Comparison of ENCODE assay signal across 11 cellular contexts in genomic region chr6:11111769-11112437, GRCh38. TPM values are rescaled to one million over a fixed set of nuclear protein-coding genes. Genes with fewer than 3 reads are reported as not detected.
A peak's percentile ranks its signal among the peaks of the same experiment; 100 is the strongest.
DNase-seq lines count a peak whose midpoint lies in the region; ATAC-seq, FAIRE-seq and TF ChIP-seq lines count a peak whose summit lies in the region.
"Had no signal": no experiment of that assay in that cellular context is flagged by ENCODE, and none has a peak within 500 bp of the region (broad histone marks: within the 10 kb centered on the region; RNA-seq: fewer than 3 reads in every experiment).

No MANE protein-coding gene starts in this region.

- H3K36me3 Mint-ChIP-seq in activated naive CD8-positive, alpha-beta T cell treated with anti-CD3 and anti-CD28 coated beads, Interleukin-2, amount 50 U/mL, for 24 hours (ENCODE audit: low read depth) = peaks cover 4% of the 10 kb centered on the region

- H3K18ac ChIP-seq in mesendoderm (ENCODE audit: low read length) = no peak overlapping the region

- no peak overlapping the region for H3K4me2 ChIP-seq in mesendoderm (ENCODE audit: low read length)

- H2BK15ac ChIP-seq in mesendoderm (replicated peaks; ENCODE audit: low read depth) = no peak overlapping the region

- H2AK5ac ChIP-seq in mesendoderm (ENCODE audit: low read length) = no peak overlapping the region

- H3K9ac ChIP-seq in mesendoderm (ENCODE audit: low read length) = no peak overlapping the region

- no peak overlapping the region for H2BK5ac ChIP-seq in mesendoderm (ENCODE audit: low read length)

- H3K36me3 ChIP-seq in mesendoderm (ENCODE audit: control insufficient read depth, insufficient read depth, low read length) = no peaks in the 10 kb centered on the region

- in situ Hi-C loops in Caki2 (cut with HindIII; ENCODE audit: low pct_unique_long_range_greater_than_20kb, low sequenced_read_pairs) = no loop called here

- H3K4ac ChIP-seq in mesendoderm (ENCODE audit: low read depth, low read length) = no peak overlapping the region

- H4K8ac ChIP-seq in mesendoderm (ENCODE audit: low read depth, low read length) = no peak overlapping the region

- no peak overlapping the region for H2BK120ac ChIP-seq in mesendoderm (ENCODE audit: low read depth, low read length)

- no peak overlapping the region for H4K5ac ChIP-seq in mesendoderm (ENCODE audit: low read length)

- H3K4me1 ChIP-seq in mesendoderm (ENCODE audit: control insufficient read depth, low read depth, low read length) = peaks cover 4% of the 10 kb centered on the region

- no peak for TF ChIP-seq CTCF in dorsolateral prefrontal cortex (IDR thresholded peaks at IDR 0.05 in 54 of 56, conservative IDR thresholded peaks at IDR 0.05 in 2 of 56; ENCODE audit: low read depth in 1 of 56, partially characterized antibody in 56 of 56)

- H3K79me2 ChIP-seq in mesendoderm (ENCODE audit: control insufficient read depth, insufficient read depth, low read length) = peaks cover 48% of the 10 kb centered on the region

- H3K27ac ChIP-seq in mesendoderm (ENCODE audit: low read depth, low read length) (no peak overlapping the region), dorsolateral prefrontal cortex (no peak overlapping the region)

- no peak overlapping the region for H3K27ac Mint-ChIP-seq in activated naive CD8-positive, alpha-beta T cell treated with anti-CD3 and anti-CD28 coated beads, Interleukin-2, amount 50 U/mL, for 24 hours
- H3K27ac Mint-ChIP-seq: brain had no signal

- H3K9me3 Mint-ChIP-seq in activated naive CD8-positive, alpha-beta T cell treated with anti-CD3 and anti-CD28 coated beads, Interleukin-2, amount 50 U/mL, for 24 hours = no peaks in the 10 kb centered on the region

- no peaks in the 10 kb centered on the region for H3K27me3 ChIP-seq in mesendoderm (ENCODE audit: insufficient read depth, low read length, poor library complexity)
- H3K27me3 ChIP-seq in dorsolateral prefrontal cortex = no peaks in the 10 kb centered on the region

- H3K23ac ChIP-seq in mesendoderm (ENCODE audit: low read length) = no peak overlapping the region

- ATAC-seq in activated naive CD8-positive, alpha-beta T cell treated with anti-CD3 and anti-CD28 coated beads, Interleukin-2, amount 50 U/mL, for 24 hours = peak; percentile 31

- TF ChIP-seq POLR2A in H54 (IDR thresholded peaks at IDR 0.05; ENCODE audit: low read depth, low read length) = no peak

- H3K4me3 ChIP-seq in mesendoderm (ENCODE audit: low read length) = no peak overlapping the region
- no peak overlapping the region for H3K4me3 ChIP-seq in dorsolateral prefrontal cortex
- H3K4me3 ChIP-seq: lung had no signal

- H3K79me1 ChIP-seq in mesendoderm (ENCODE audit: low read length) = peaks cover 34% of the 10 kb centered on the region

- no peak for FAIRE-seq in H54 (lab: Jason Lieb, UNC)

- no peak overlapping the region for H3K4me3 Mint-ChIP-seq in activated naive CD8-positive, alpha-beta T cell treated with anti-CD3 and anti-CD28 coated beads, Interleukin-2, amount 50 U/mL, for 24 hours
- H3K4me3 Mint-ChIP-seq: brain had no signal

- intact Hi-C loops in dorsolateral prefrontal cortex (cut with DNase I) = no loop called here

- DNase-seq in Caki2 (ENCODE audit: low read depth) = peak; percentile 33
- peak; percentile 48 for DNase-seq in MV-4-11 (lab: John Stamatoyannopoulos, UW)
- DNase-seq in activated naive CD8-positive, alpha-beta T cell treated with anti-CD3 and anti-CD28 coated beads, Interleukin-2, amount 50 U/mL, for 24 hours = no peak
- peak; percentile 57 for DNase-seq in mesendoderm
- no peak for DNase-seq in dorsolateral prefrontal cortex
- DNase-seq in AML-193 (lab: John Stamatoyannopoulos, UW) = no peak
- no peak for DNase-seq in OCI-M2 (lab: John Stamatoyannopoulos, UW; ENCODE audit: unreplicated experiment)
- no peak for DNase-seq in H54 (ENCODE audit: insufficient read length, low spot score)
- DNase-seq: activated CD8-positive, alpha-beta memory T cell treated with anti-CD3 and anti-CD28 coated beads for 24 hours had no signal

- WGBS in mesendoderm (ENCODE audit: extremely low coverage, insufficient coverage, low lambda C conversion rate) = no CpG with 5 or more reads among the region's 9 CpGs

- no peak overlapping the region for H3K56ac ChIP-seq in mesendoderm (ENCODE audit: low read length)

- H3K27me3 Mint-ChIP-seq in activated naive CD8-positive, alpha-beta T cell treated with anti-CD3 and anti-CD28 coated beads, Interleukin-2, amount 50 U/mL, for 24 hours = no peaks in the 10 kb centered on the region
- H3K27me3 Mint-ChIP-seq: brain had no signal

- H3K4me1 Mint-ChIP-seq in activated naive CD8-positive, alpha-beta T cell treated with anti-CD3 and anti-CD28 coated beads, Interleukin-2, amount 50 U/mL, for 24 hours = peaks cover 35% of the 10 kb centered on the region

RNA-seq across cellular contexts. Expression of gene ERVFRD-1, which starts 0.4 kb away (rescaled TPM):
- total RNA-seq in Caki2 (2014; rRNA removed; shearing (Covaris generic); ENCODE audit: low replicate concordance) = not detected in 2 replicates
- polyA plus RNA-seq in mesendoderm (2013, experiment 1 of 2) = 0.03 TPM
- polyA plus RNA-seq in mesendoderm (2013, experiment 2 of 2) = 0.04 TPM
- under 1 TPM in 1 of 120 experiments, not detected in 119; 0.20 TPM for total RNA-seq in dorsolateral prefrontal cortex

RNA-seq across cellular contexts. Expression of gene SMIM13, which starts 18.3 kb away (rescaled TPM):
- total RNA-seq in Caki2 (2014; rRNA removed; shearing (Covaris generic); ENCODE audit: low replicate concordance) = 17.2 and 18.4 TPM in 2 replicates
- polyA plus RNA-seq in mesendoderm (2013, experiment 1 of 2) = 9.3 TPM
- 9.0 TPM for polyA plus RNA-seq in mesendoderm (2013, experiment 2 of 2)
- total RNA-seq in dorsolateral prefrontal cortex = 10 to 100 TPM; 31.0 to 65.1 (median 50.3) TPM

Comparison
In these comparisons a context has a peak if more than half of its experiments do, and no peak if none do; other contexts are left out.
1. DNase-seq: peak in Caki2 (single experiment), MV-4-11 (single experiment) and mesendoderm (single experiment); none in activated naive CD8-positive, alpha-beta T cell treated with anti-CD3 and anti-CD28 coated beads, Interleukin-2, amount 50 U/mL, for 24 hours (single experiment), dorsolateral prefrontal cortex (0 of 10), AML-193 (0 of 2), OCI-M2 (single experiment) and H54 (single experiment).